Comparison of ENCODE assay signal across 9 cellular contexts in the genomic region with DNA sequence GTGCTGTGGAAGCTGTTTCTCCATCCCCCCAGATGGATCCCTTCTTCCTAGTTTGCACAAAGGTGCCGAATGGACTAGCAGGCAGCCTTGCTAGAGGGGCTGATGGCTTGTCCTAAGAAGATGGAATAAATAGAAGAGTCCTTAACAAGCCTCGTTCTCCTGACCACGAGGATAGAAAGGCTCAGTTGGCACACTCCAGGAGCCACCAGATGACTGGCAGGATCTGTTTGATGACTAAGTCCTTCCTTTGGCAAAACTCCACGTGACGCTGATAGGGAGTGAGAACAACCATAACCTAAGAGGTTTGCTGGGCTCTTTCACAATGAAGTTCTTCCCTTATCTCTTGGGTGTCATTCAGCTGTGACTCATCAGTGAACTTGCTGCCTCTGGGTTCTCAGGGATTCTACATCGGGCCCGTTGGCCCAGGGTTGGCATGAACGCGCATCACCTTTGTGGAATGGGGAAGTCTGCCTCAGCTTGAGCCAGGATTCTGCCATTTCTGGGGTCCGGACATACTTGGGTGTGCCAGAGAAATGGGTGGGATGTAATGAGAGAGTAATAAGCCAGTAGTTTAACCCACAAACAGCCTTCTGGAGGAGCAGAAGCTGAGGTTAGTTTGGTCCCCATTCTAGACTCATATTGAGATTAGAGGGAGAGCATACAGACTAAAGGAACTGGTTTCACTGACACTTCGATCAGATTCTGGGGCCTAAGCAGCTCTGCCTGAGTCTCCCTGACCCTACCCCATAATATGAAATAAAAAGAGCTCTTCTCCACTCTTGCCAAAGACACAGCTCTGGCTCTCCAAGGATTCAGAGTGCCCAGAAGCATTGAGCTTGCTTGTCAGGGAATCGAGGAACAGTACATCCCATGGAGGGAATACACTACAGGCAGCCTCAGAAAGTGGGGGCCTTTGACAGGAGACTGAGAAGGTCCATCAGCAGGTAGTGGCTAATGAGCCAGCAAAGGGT. TPM values are rescaled to one million over a fixed set of nuclear protein-coding genes. Genes with fewer than 3 reads are reported as not detected.
DNase-seq lines count a peak whose midpoint lies in the region; ATAC-seq, FAIRE-seq and TF ChIP-seq lines count a peak whose summit lies in the region.
"Had no signal": no experiment of that assay in that cellular context is flagged by ENCODE, and none has a peak within 500 bp of the region (broad histone marks: within the 10 kb centered on the region; RNA-seq: fewer than 3 reads in every experiment).

No MANE protein-coding gene starts in this region.

- no peaks in the 10 kb centered on the region for H3K36me3 Mint-ChIP-seq in activated naive CD4-positive, alpha-beta T cell treated with anti-CD3 and anti-CD28 coated beads for 36 hours (ENCODE audit: low read depth)
- H3K36me3 Mint-ChIP-seq in astrocyte (ENCODE audit: low read depth, unreplicated experiment) = peaks cover 4% of the 10 kb centered on the region
- H3K36me3 Mint-ChIP-seq in CD4-positive, alpha-beta memory T cell = no peaks in the 10 kb centered on the region

- H3K36me3 ChIP-seq in astrocyte (ENCODE audit: insufficient read depth, low read length) (no peaks in the 10 kb centered on the region), thoracic aorta (no peaks in the 10 kb centered on the region)
- H3K36me3 ChIP-seq in CD4-positive, alpha-beta memory T cell (ENCODE audit: insufficient read depth, low read length) = no peaks in the 10 kb centered on the region

- CTCF ChIA-PET in activated naive CD4-positive, alpha-beta T cell treated with anti-CD3 and anti-CD28 coated beads for 36 hours (lab: Charles Lee) = interaction anchor here (0.6 to 3.2 kb wide), 3 partner anchors 10 to 248 kb away, joined by 3 to 14 read pairs (median 7); no protein-coding TSS in a partner anchor
- CTCF ChIA-PET in CD4-positive, alpha-beta memory T cell (lab: Charles Lee; ENCODE audit: partially characterized antibody) = interaction anchor here (1.1 to 1.7 kb wide), 5 partner anchors 10 to 19 kb away, joined by 3 to 5 read pairs (median 3); no protein-coding TSS in a partner anchor

- no peak overlapping the region for H2AFZ ChIP-seq in astrocyte (ENCODE audit: low read depth, low read length)

- H3K9me3 Mint-ChIP-seq in activated naive CD4-positive, alpha-beta T cell treated with anti-CD3 and anti-CD28 coated beads for 36 hours = no peaks in the 10 kb centered on the region
- H3K9me3 Mint-ChIP-seq in astrocyte (ENCODE audit: unreplicated experiment) = no peaks in the 10 kb centered on the region
- no peaks in the 10 kb centered on the region for H3K9me3 Mint-ChIP-seq in CD4-positive, alpha-beta memory T cell

- H4K20me1 ChIP-seq in astrocyte (ENCODE audit: insufficient read depth, low read length) = peaks cover 2% of the 10 kb centered on the region

- H3K4me1 ChIP-seq in astrocyte (ENCODE audit: insufficient read depth, low read length) = peaks cover 24% of the 10 kb centered on the region
- H3K4me1 ChIP-seq in thoracic aorta (ENCODE audit: control insufficient read depth in 1 of 2, low read depth in 2 of 2) = peaks cover 7 to 25% of the 10 kb centered on the region in 2 donors
- H3K4me1 ChIP-seq in CD4-positive, alpha-beta memory T cell (ENCODE audit: insufficient read depth, low read length) = peaks cover 3% of the 10 kb centered on the region

- peaks cover 9% of the 10 kb centered on the region for H3K4me1 Mint-ChIP-seq in activated naive CD4-positive, alpha-beta T cell treated with anti-CD3 and anti-CD28 coated beads for 36 hours (ENCODE audit: low read depth)
- peaks cover 17% of the 10 kb centered on the region for H3K4me1 Mint-ChIP-seq in astrocyte (ENCODE audit: low read depth, unreplicated experiment)
- H3K4me1 Mint-ChIP-seq in CD4-positive, alpha-beta memory T cell = peaks cover 3 to 5% (median 4%) of the 10 kb centered on the region in 4 donors

- H3K9me3 ChIP-seq in astrocyte (ENCODE audit: insufficient read depth, low read depth, low read length) = no peaks in the 10 kb centered on the region
- H3K9me3 ChIP-seq in thoracic aorta = no peaks in the 10 kb centered on the region
- no peaks in the 10 kb centered on the region for H3K9me3 ChIP-seq in CD4-positive, alpha-beta memory T cell (ENCODE audit: control insufficient read depth in 1 of 2, low read length in 2 of 2)

- peak overlapping the region; percentile 47 for H3K4me2 ChIP-seq in astrocyte (ENCODE audit: low read length)

- peak overlapping the region; percentile 33 for H3K9ac ChIP-seq in astrocyte (ENCODE audit: low read length)

- H3K27ac Mint-ChIP-seq in activated naive CD4-positive, alpha-beta T cell treated with anti-CD3 and anti-CD28 coated beads for 36 hours = no peak overlapping the region
- peak overlapping the region; percentile 89 for H3K27ac Mint-ChIP-seq in astrocyte (ENCODE audit: unreplicated experiment)
- H3K27ac Mint-ChIP-seq in CD4-positive, alpha-beta memory T cell = peak overlapping the region in 2 of 7 donors; percentile 13 to 18

- no peaks in the 10 kb centered on the region for H3K79me2 ChIP-seq in astrocyte (ENCODE audit: insufficient read depth, low read length)

- H3K4me3 ChIP-seq in astrocyte (ENCODE audit: insufficient read depth, low read depth, low read length) (no peak overlapping the region), thoracic aorta (no peak overlapping the region)
- H3K4me3 ChIP-seq in CD4-positive, alpha-beta memory T cell (ENCODE audit: low read length in 2 of 2) = no peak overlapping the region

- no peak for FAIRE-seq in astrocyte (lab: Jason Lieb, UNC)

- no peak for TF ChIP-seq CTCF in astrocyte (IDR thresholded peaks at IDR 0.05; ENCODE audit: insufficient read depth, low read depth, low read length)
- no peak for TF ChIP-seq CTCF in thoracic aorta (IDR thresholded peaks at IDR 0.05)

- DNase-seq in activated naive CD4-positive, alpha-beta T cell treated with anti-CD3 and anti-CD28 coated beads for 36 hours = peak; percentile 56
- no peak for DNase-seq in activated naive CD4-positive, alpha-beta T cell (lab: John Stamatoyannopoulos, UW)
- DNase-seq in astrocyte (ENCODE audit: low read depth) = peak; percentile 98
- peak; percentile 99 for DNase-seq in iris pigment epithelial cell (ENCODE audit: low read depth)
- peak; percentile 71 for DNase-seq in thoracic aorta (ENCODE audit: low spot score)
- DNase-seq in NCI-H2171 treated with DMSO at 0.1 percent for 48 hours (lab: John Stamatoyannopoulos, UW) = no peak
- no peak for DNase-seq in CD4-positive, alpha-beta memory T cell
- DNase-seq: DND-41 had no signal

- H3K4me3 Mint-ChIP-seq in activated naive CD4-positive, alpha-beta T cell treated with anti-CD3 and anti-CD28 coated beads for 36 hours = no peak overlapping the region
- no peak overlapping the region for H3K4me3 Mint-ChIP-seq in astrocyte (ENCODE audit: unreplicated experiment)
- H3K4me3 Mint-ChIP-seq in CD4-positive, alpha-beta memory T cell = peak overlapping the region in 3 of 8 donors; percentile 7 to 56 (median 28)

- peak; percentile 78 for ATAC-seq in thoracic aorta (ENCODE audit: insufficient number of reproducible peaks, low FRiP score, low read depth)
- no peak for ATAC-seq in HG02610 (IDR thresholded peaks at IDR 0.05; ENCODE audit: unreplicated experiment)

- intact Hi-C loops in activated naive CD4-positive, alpha-beta T cell treated with anti-CD3 and anti-CD28 coated beads for 36 hours (cut with micrococcal nuclease) = no loop called here
- intact Hi-C loops in CD4-positive, alpha-beta memory T cell (cut with micrococcal nuclease) = no loop called here

- H3K27me3 ChIP-seq in astrocyte (ENCODE audit: insufficient read depth, low read length) (no peaks in the 10 kb centered on the region), thoracic aorta (replicated peaks; ENCODE audit: insufficient read depth) (peaks cover 4% of the 10 kb centered on the region)
- H3K27me3 ChIP-seq in CD4-positive, alpha-beta memory T cell (ENCODE audit: insufficient read depth, low read length) = no peaks in the 10 kb centered on the region

- H3K27ac ChIP-seq in astrocyte (ENCODE audit: low read depth, low read length) (peak overlapping the region; percentile 70), thoracic aorta (no peak overlapping the region)
- no peak overlapping the region for H3K27ac ChIP-seq in CD4-positive, alpha-beta memory T cell (ENCODE audit: low read depth, low read length)

- POLR2A ChIA-PET in CD4-positive, alpha-beta memory T cell (lab: Charles Lee; ENCODE audit: partially characterized antibody) = no interaction called here

- peaks cover 6% of the 10 kb centered on the region for H3K27me3 Mint-ChIP-seq in activated naive CD4-positive, alpha-beta T cell treated with anti-CD3 and anti-CD28 coated beads for 36 hours (ENCODE audit: low read depth)
- H3K27me3 Mint-ChIP-seq in astrocyte (ENCODE audit: low read depth, unreplicated experiment) = no peaks in the 10 kb centered on the region
- H3K27me3 Mint-ChIP-seq in CD4-positive, alpha-beta memory T cell = no peaks in the 10 kb centered on the region

RNA-seq across cellular contexts. Expression of a gene that starts 2.0 kb away (rescaled TPM):
- 1 to 10 TPM; 5.1 to 5.5 TPM for total RNA-seq in activated naive CD4-positive, alpha-beta T cell treated with anti-CD3 and anti-CD28 coated beads for 36 hours
- total RNA-seq in astrocyte (24.0 and 31.7 TPM in 2 replicates), thoracic aorta (1 to 10 TPM; 6.1 to 8.7 TPM)
- total RNA-seq in CD4-positive, alpha-beta memory T cell = 1 to 10 TPM; 1.2 to 1.4 TPM
- polyA plus RNA-seq in CD4-positive, alpha-beta memory T cell = under 1 TPM in 1 of 2 donors, not detected in 1; 0.92 TPM

Comparison
In these comparisons a context has a peak if more than half of its experiments do, and no peak if none do; other contexts are left out.
1. DNase-seq: peak in activated naive CD4-positive, alpha-beta T cell treated with anti-CD3 and anti-CD28 coated beads for 36 hours (single experiment), astrocyte (single experiment), iris pigment epithelial cell (single experiment) and thoracic aorta (single experiment); none in activated naive CD4-positive, alpha-beta T cell (0 of 4), NCI-H2171 treated with DMSO at 0.1 percent for 48 hours (single experiment) and CD4-positive, alpha-beta memory T cell (0 of 5).